In genomic region chr1:80212021-80212420, GRCh38 we compare ENCODE assay signal across 15 cellular contexts.
"Had no signal": no experiment of that assay in that cellular context is flagged by ENCODE, and none has a peak within 500 bp of the region (broad histone marks: within the 10 kb centered on the region; RNA-seq: fewer than 3 reads in every experiment).

No MANE protein-coding gene starts in this region.

- H3K4me1 ChIP-seq: gastrocnemius medialis, heart left ventricle, pancreas, upper lobe of right lung had no signal

- H3K4me3 ChIP-seq: gastrocnemius medialis, heart left ventricle, pancreas, thoracic aorta, upper lobe of right lung had no signal

- H3K9me3 ChIP-seq: gastrocnemius medialis, heart left ventricle, pancreas, thoracic aorta, upper lobe of right lung had no signal

- DNase-seq: activated CD4-positive, alpha-beta memory T cell treated with anti-CD3 and anti-CD28 coated beads for 36 hours; activated CD4-positive, alpha-beta T cell treated with anti-CD3 and anti-CD28 coated beads for 1 hour; activated effector memory CD4-positive, alpha-beta T cell treated with anti-CD3 and anti-CD28 coated beads, Interleukin-2, amount 50 U/mL, for 16 hours; activated T-cell treated with anti-CD3 and anti-CD28 coated beads, Interleukin-2, amount 50 U/mL, for 24 hours; gastrocnemius medialis; heart left ventricle; mammary epithelial cell; naive B cell; pancreas; stimulated activated CD4-positive, alpha-beta T cell treated with anti-CD3 and anti-CD28 coated beads, Interleukin-12 subunit alpha, Interleukin-12 subunit beta, amount 100 ng/mL, for 4 hours; stimulated activated CD4-positive, alpha-beta T cell treated with anti-CD3 and anti-CD28 coated beads, Interleukin-2, amount 100 ng/mL, for 24 hours; upper lobe of right lung had no signal

- H3K27me3 ChIP-seq: gastrocnemius medialis, heart left ventricle, pancreas, upper lobe of right lung had no signal

- H3K36me3 ChIP-seq: gastrocnemius medialis, heart left ventricle, pancreas, thoracic aorta, upper lobe of right lung had no signal

- ATAC-seq: gastrocnemius medialis, heart left ventricle, left lobe of liver, pancreas, upper lobe of right lung had no signal

- H3K27ac ChIP-seq: gastrocnemius medialis, heart left ventricle, pancreas, thoracic aorta, upper lobe of right lung, VCaP had no signal
